24 cellular contexts compared by ENCODE assay signal in the genomic region with DNA sequence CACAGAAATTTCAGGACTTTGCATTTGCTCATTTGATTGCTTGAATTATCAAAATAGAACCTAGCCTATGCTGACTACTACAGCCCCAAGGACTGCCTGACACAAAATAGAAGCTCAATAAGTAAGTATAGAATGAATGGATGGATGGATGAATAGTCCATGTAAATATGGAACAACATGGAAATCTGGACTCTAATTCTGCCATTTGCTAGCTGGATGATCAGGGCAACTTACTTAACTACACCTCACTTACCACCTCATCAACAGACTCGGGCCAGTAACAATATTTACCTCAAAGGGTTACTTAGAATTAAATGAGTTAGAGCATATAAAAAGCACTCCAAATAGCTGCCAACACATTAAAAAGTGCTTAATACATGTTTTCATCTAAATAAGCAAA. TPM values are rescaled to one million over a fixed set of nuclear protein-coding genes. Genes with fewer than 3 reads are reported as not detected.
DNase-seq lines count a peak whose midpoint lies in the region; ATAC-seq and TF ChIP-seq lines count a peak whose summit lies in the region.
"Had no signal": no experiment of that assay in that cellular context is flagged by ENCODE, and none has a peak within 500 bp of the region (broad histone marks: within the 10 kb centered on the region; RNA-seq: fewer than 3 reads in every experiment).

No MANE protein-coding gene starts in this region.

- ATAC-seq in T-helper 17 cell (no peak), heart right ventricle (no peak)
- ATAC-seq: GM12878 had no signal

- intact Hi-C loops in heart right ventricle (cut with DNase I), result no loop called here

- no peaks in the 10 kb centered on the region for H3K9me3 ChIP-seq in T-helper 17 cell (ENCODE audit: control insufficient read depth, low read length, poor library complexity, severe bottlenecking)
- H3K9me3 ChIP-seq in heart right ventricle, result no peaks in the 10 kb centered on the region
- H3K9me3 ChIP-seq: BE2C, BLaER1 had no signal

- peaks cover 37% of the 10 kb centered on the region for H3K4me1 ChIP-seq in KMS-11 (ENCODE audit: low read depth, poor library complexity, severe bottlenecking)
- H3K4me1 ChIP-seq in heart right ventricle, result no peaks in the 10 kb centered on the region
- H3K4me1 ChIP-seq: BE2C, BLaER1 had no signal

- H3K27me3 Mint-ChIP-seq in T-helper 17 cell, result no peaks in the 10 kb centered on the region
- H3K27me3 Mint-ChIP-seq: CD4-positive, alpha-beta memory T cell; CD4-positive, CD25-positive, alpha-beta regulatory T cell; CD8-positive, alpha-beta memory T cell had no signal

- peaks cover 13% of the 10 kb centered on the region for H3K4me1 Mint-ChIP-seq in T-helper 17 cell
- H3K4me1 Mint-ChIP-seq: CD14-positive monocyte had no signal

- H3K4me3 ChIP-seq in KMS-11 (IDR thresholded peaks at IDR 0.05; ENCODE audit: insufficient read depth, low read depth, low read length) (no peak overlapping the region), heart right ventricle (no peak overlapping the region)
- H3K4me3 ChIP-seq: BLaER1, GM12878 had no signal

- H3K27ac ChIP-seq in KMS-11 (no peak overlapping the region), heart right ventricle (no peak overlapping the region)
- H3K27ac ChIP-seq: BLaER1 had no signal

- H2AFZ ChIP-seq in KMS-11 (ENCODE audit: low read depth), result no peak overlapping the region

- H3K79me2 ChIP-seq in KMS-11 (ENCODE audit: insufficient read depth, low read depth), result no peaks in the 10 kb centered on the region

- H3K27me3 ChIP-seq in KMS-11 (ENCODE audit: insufficient read depth, low read depth) (no peaks in the 10 kb centered on the region), heart right ventricle (no peaks in the 10 kb centered on the region)
- H3K27me3 ChIP-seq: BE2C, BLaER1 had no signal

- H3K4me3 Mint-ChIP-seq in T-helper 17 cell, result no peak overlapping the region
- H3K4me3 Mint-ChIP-seq: CD14-positive monocyte; CD4-positive, alpha-beta memory T cell; CD4-positive, CD25-positive, alpha-beta regulatory T cell; CD8-positive, alpha-beta memory T cell had no signal

- peaks cover 8% of the 10 kb centered on the region for H3K36me3 Mint-ChIP-seq in T-helper 17 cell (ENCODE audit: low read depth)

- no peak for TF ChIP-seq CTCF in KMS-11 (conservative IDR thresholded peaks at IDR 0.05; ENCODE audit: low read depth, low read length)
- no peak for TF ChIP-seq CTCF in heart right ventricle (IDR thresholded peaks at IDR 0.05)

- peak overlapping the region; percentile 38 for H3K4me2 ChIP-seq in KMS-11
- H3K4me2 ChIP-seq: BLaER1 had no signal

- peak overlapping the region; percentile 69 for H3K27ac Mint-ChIP-seq in T-helper 17 cell
- H3K27ac Mint-ChIP-seq: CD4-positive, alpha-beta memory T cell; CD4-positive, CD25-positive, alpha-beta regulatory T cell; CD8-positive, alpha-beta memory T cell had no signal

- CTCF ChIA-PET in HEK293T (lab: Yijun Ruan, JAX), result no interaction called here

- 97 to 99% methylated on average over 1 of the region's 1 CpG for WGBS in heart right ventricle, 2 donors

- H4K20me1 ChIP-seq in KMS-11 (ENCODE audit: insufficient read depth), result 0 out of 2 replicates have a peak, but pooled peaks cover 3% of the 10 kb centered on the region
- H4K20me1 ChIP-seq: BLaER1 had no signal

- POLR2A ChIA-PET in HEK293T (lab: Yijun Ruan, JAX), result no interaction called here

- no peaks in the 10 kb centered on the region for H3K36me3 ChIP-seq in KMS-11 (ENCODE audit: insufficient read depth)
- peaks cover 0 to 79% (median 19%) of the 10 kb centered on the region in 9 donors for H3K36me3 ChIP-seq in heart right ventricle

- DNase-seq in SK-N-DZ (ENCODE audit: low spot score) (peak; percentile 91), T-helper 17 cell (no peak), SKM-1 treated with dmso at 0.1 percent for 144 hours (lab: John Stamatoyannopoulos, UW; ENCODE audit: unreplicated experiment) (no peak), heart right ventricle (no peak), HEK293T (ENCODE audit: extremely low spot score) (no peak)
- DNase-seq: 8988T; ACHN; BE2C; C1 segment of cervical spinal cord; CD4-positive, alpha-beta memory T cell; CD4-positive, CD25-positive, alpha-beta regulatory T cell; CD8-positive, alpha-beta memory T cell; COR-L47; DMS 273 treated with DMSO at 0.1 percent for 48 hours; DMS153; DMS53; DMS79; DND-41; EL; GDM1 had no signal

- H3K9ac ChIP-seq in KMS-11, result no peak overlapping the region
- H3K9ac ChIP-seq: BLaER1 had no signal

TF ChIP-seq in HEK293T, 16 proteins besides CTCF, POLR2A, EP300 and RAD21:
- TF ChIP-seq BHLHE40 (IDR thresholded peaks at IDR 0.05; ENCODE audit: borderline replicate concordance) (no peak), HDGF (IDR thresholded peaks at IDR 0.05; ENCODE audit: borderline replicate concordance) (no peak), FOXA1 (IDR thresholded peaks at IDR 0.05) (no peak), L3MBTL2 (conservative IDR thresholded peaks at IDR 0.05) (no peak), ZNF384 (IDR thresholded peaks at IDR 0.05) (no peak)

RNA-seq across cellular contexts. Expression of gene NBAS, which starts 50.6 kb away (rescaled TPM):
- 171 and 202 TPM in 2 replicates for polyA plus RNA-seq in SK-N-DZ (2014; cell fraction: cytosol; rRNA removed)
- polyA plus RNA-seq in SK-N-DZ (2014; cell fraction: nucleus; rRNA removed), result 123 and 132 TPM in 2 replicates
- total RNA-seq in T-helper 17 cell, result 10 to 100 TPM; 29.3 to 32.5 TPM
- total RNA-seq in heart right ventricle, result 10 to 100 TPM; 46.7 to 79.1 (median 57.2) TPM
- 10 to 100 TPM; 26.4 to 51.3 TPM for polyA plus RNA-seq in heart right ventricle
